In the genomic region with DNA sequence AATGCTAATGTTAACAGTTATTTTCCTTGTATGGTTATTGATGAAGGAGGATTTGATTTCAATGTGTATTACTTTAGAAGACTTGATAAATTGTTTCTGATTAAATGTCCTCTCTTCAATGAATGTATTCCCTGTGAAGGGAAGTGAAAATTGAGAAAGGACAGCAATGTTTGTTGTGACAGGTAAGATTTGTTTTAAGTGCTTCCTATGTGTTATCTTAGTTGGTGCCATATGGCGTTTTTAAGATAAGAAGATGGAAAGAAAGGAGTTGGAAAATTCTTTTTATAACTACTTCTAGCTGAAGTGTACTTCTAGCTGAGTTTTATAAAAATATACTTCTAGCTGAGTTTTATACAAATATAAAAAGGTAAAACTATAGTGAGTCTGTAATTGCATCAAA, we compare ENCODE assay signal across 21 cellular contexts.
DNase-seq lines count a peak whose midpoint lies in the region; ATAC-seq and TF ChIP-seq lines count a peak whose summit lies in the region.
"Had no signal": no experiment of that assay in that cellular context is flagged by ENCODE, and none has a peak within 500 bp of the region (broad histone marks: within the 10 kb centered on the region; RNA-seq: fewer than 3 reads in every experiment).

No MANE protein-coding gene starts in this region.

- no peaks in the 10 kb centered on the region for H3K9me2 ChIP-seq in MM.1S (replicated peaks; ENCODE audit: insufficient read depth, low read length)

- POLR2A ChIA-PET in activated CD8-positive, alpha-beta T cell treated with anti-CD3 and anti-CD28 coated beads for 36 hours (lab: Charles Lee), result interaction anchor here (0.6 kb wide), 1 partner anchor 443 kb away, joined by 3 read pairs; no protein-coding TSS in a partner anchor
- POLR2A ChIA-PET in activated CD8-positive, alpha-beta T cell treated with anti-CD3 and anti-CD28 coated beads, Interleukin-2, amount 10 ng/mL, durations not matched to agents 7 days and 5 days (lab: Charles Lee), result no interaction called here

- no peaks in the 10 kb centered on the region for H3K27me3 ChIP-seq in MM.1S (replicated peaks; ENCODE audit: insufficient read depth, low read length)
- no peaks in the 10 kb centered on the region for H3K27me3 ChIP-seq in neutrophil
- no peaks in the 10 kb centered on the region for H3K27me3 ChIP-seq in esophagus muscularis mucosa
- H3K27me3 ChIP-seq: body of pancreas, esophagus squamous epithelium, left lung had no signal

- no peak overlapping the region for H2AFZ ChIP-seq in MM.1S (ENCODE audit: low read length)

- H3K27ac ChIP-seq in MM.1S (ENCODE audit: low read length) (0 out of 2 replicates have a peak overlapping the region, but pooled peaks have one; percentile 2), neutrophil (peak overlapping the region; percentile 67), esophagus muscularis mucosa (replicated peaks in 1 of 4) (no peak overlapping the region)
- H3K27ac ChIP-seq: body of pancreas had no signal

- H3K79me2 ChIP-seq in MM.1S (ENCODE audit: low read length), result no peaks in the 10 kb centered on the region

- H3K9ac ChIP-seq in MM.1S (ENCODE audit: low read length), result no peak overlapping the region

- ATAC-seq in activated CD8-positive, alpha-beta T cell treated with anti-CD3 and anti-CD28 coated beads for 36 hours, result no peak
- ATAC-seq in activated CD8-positive, alpha-beta T cell treated with anti-CD3 and anti-CD28 coated beads, Interleukin-2, amount 10 ng/mL, durations not matched to agents 7 days and 5 days, result no peak
- ATAC-seq: body of pancreas, left lung, right cardiac atrium had no signal

- H3K4me3 Mint-ChIP-seq in activated CD8-positive, alpha-beta T cell treated with anti-CD3 and anti-CD28 coated beads for 36 hours, result no peak overlapping the region
- no peak overlapping the region for H3K4me3 Mint-ChIP-seq in activated CD8-positive, alpha-beta T cell treated with anti-CD3 and anti-CD28 coated beads, Interleukin-2, amount 10 ng/mL, durations not matched to agents 7 days and 5 days
- H3K4me3 Mint-ChIP-seq: type B pancreatic cell had no signal

- peaks cover 25% of the 10 kb centered on the region for H3K4me1 Mint-ChIP-seq in activated CD8-positive, alpha-beta T cell treated with anti-CD3 and anti-CD28 coated beads for 36 hours (ENCODE audit: low read depth)
- H3K4me1 Mint-ChIP-seq in activated CD8-positive, alpha-beta T cell treated with anti-CD3 and anti-CD28 coated beads, Interleukin-2, amount 10 ng/mL, durations not matched to agents 7 days and 5 days (ENCODE audit: low read depth), result peaks cover 25% of the 10 kb centered on the region

- H3K4me1 ChIP-seq in MM.1S (ENCODE audit: low read length) (peaks cover 7% of the 10 kb centered on the region; the same call in 1 of the 2 replicates), neutrophil (ENCODE audit: control insufficient read depth in 1 of 2, insufficient read depth in 1 of 2, low read depth in 1 of 2, low read length in 1 of 2) (peaks cover 16 to 18% of the 10 kb centered on the region in 2 experiments), esophagus muscularis mucosa (no peaks in the 10 kb centered on the region)
- H3K4me1 ChIP-seq: body of pancreas, esophagus squamous epithelium had no signal

- H3K9me3 ChIP-seq in MM.1S (replicated peaks; ENCODE audit: insufficient read depth, low read length), result no peaks in the 10 kb centered on the region
- H3K9me3 ChIP-seq in neutrophil, result no peaks in the 10 kb centered on the region
- H3K9me3 ChIP-seq in esophagus muscularis mucosa, result peaks cover 0 to 8% (median 0%) of the 10 kb centered on the region in 4 donors
- H3K9me3 ChIP-seq: body of pancreas, esophagus squamous epithelium had no signal

- no peak for TF ChIP-seq CTCF in activated CD8-positive, alpha-beta T cell treated with anti-CD3 and anti-CD28 coated beads for 36 hours (IDR thresholded peaks at IDR 0.05)
- TF ChIP-seq CTCF in MM.1S (IDR thresholded peaks at IDR 0.05; ENCODE audit: low read length) (no peak), neutrophil (IDR thresholded peaks at IDR 0.05) (no peak), esophagus muscularis mucosa (IDR thresholded peaks at IDR 0.05) (no peak)

- no peaks in the 10 kb centered on the region for H4K20me1 ChIP-seq in MM.1S (ENCODE audit: insufficient read depth, low read length)

- CTCF ChIA-PET in activated CD8-positive, alpha-beta T cell treated with anti-CD3 and anti-CD28 coated beads for 36 hours (lab: Charles Lee), result interaction anchor here (1.0 kb wide), 1 partner anchor 11 kb away, joined by 3 read pairs; no protein-coding TSS in a partner anchor
- CTCF ChIA-PET in activated CD8-positive, alpha-beta T cell treated with anti-CD3 and anti-CD28 coated beads, Interleukin-2, amount 10 ng/mL, durations not matched to agents 7 days and 5 days (lab: Charles Lee), result interaction anchor here (1.3 kb wide), 1 partner anchor 27 kb away, joined by 3 read pairs; no protein-coding TSS in a partner anchor

- 31% methylated on average over 1 of the region's 1 CpG for WGBS in esophagus muscularis mucosa

- H3K4me2 ChIP-seq in MM.1S (ENCODE audit: low read depth, low read length), result no peak overlapping the region

- no peak for TF ChIP-seq POLR2A in esophagus muscularis mucosa (IDR thresholded peaks at IDR 0.05; ENCODE audit: low read depth)

- intact Hi-C loops in activated CD8-positive, alpha-beta T cell treated with anti-CD3 and anti-CD28 coated beads for 36 hours (cut with micrococcal nuclease), result no loop called here
- intact Hi-C loops in esophagus muscularis mucosa (cut with DNase I), result no loop called here

- no peaks in the 10 kb centered on the region for H3K36me3 ChIP-seq in MM.1S (replicated peaks; ENCODE audit: insufficient read depth, low read length)
- no peaks in the 10 kb centered on the region for H3K36me3 ChIP-seq in neutrophil
- H3K36me3 ChIP-seq in esophagus muscularis mucosa, result no peaks in the 10 kb centered on the region
- H3K36me3 ChIP-seq: esophagus squamous epithelium, left lung had no signal

- H3F3A ChIP-seq in MM.1S (ENCODE audit: insufficient read depth, low read length), result no peaks in the 10 kb centered on the region

- no peaks in the 10 kb centered on the region for H3K27me3 Mint-ChIP-seq in activated CD8-positive, alpha-beta T cell treated with anti-CD3 and anti-CD28 coated beads for 36 hours
- no peaks in the 10 kb centered on the region for H3K27me3 Mint-ChIP-seq in activated CD8-positive, alpha-beta T cell treated with anti-CD3 and anti-CD28 coated beads, Interleukin-2, amount 10 ng/mL, durations not matched to agents 7 days and 5 days (ENCODE audit: low read depth)
- H3K27me3 Mint-ChIP-seq: stimulated activated naive CD8-positive, alpha-beta T cell treated with anti-CD3 and anti-CD28 coated beads, Interleukin-15, amount 100 ng/mL, for 72 hours; type B pancreatic cell had no signal

- H3K4me3 ChIP-seq in MM.1S (ENCODE audit: low read length), result no peak overlapping the region
- no peak overlapping the region for H3K4me3 ChIP-seq in neutrophil (ENCODE audit: low read depth in 1 of 2, low read length in 1 of 2)
- H3K4me3 ChIP-seq in esophagus muscularis mucosa, result no peak overlapping the region
- H3K4me3 ChIP-seq: body of pancreas, esophagus squamous epithelium, left lung had no signal

- peaks cover 19% of the 10 kb centered on the region for H3K9me3 Mint-ChIP-seq in activated CD8-positive, alpha-beta T cell treated with anti-CD3 and anti-CD28 coated beads for 36 hours
- H3K9me3 Mint-ChIP-seq in activated CD8-positive, alpha-beta T cell treated with anti-CD3 and anti-CD28 coated beads, Interleukin-2, amount 10 ng/mL, durations not matched to agents 7 days and 5 days (ENCODE audit: insufficient read depth), result peaks cover 28% of the 10 kb centered on the region

- H3K27ac Mint-ChIP-seq in activated CD8-positive, alpha-beta T cell treated with anti-CD3 and anti-CD28 coated beads for 36 hours, result peak overlapping the region; percentile 66
- H3K27ac Mint-ChIP-seq in activated CD8-positive, alpha-beta T cell treated with anti-CD3 and anti-CD28 coated beads, Interleukin-2, amount 10 ng/mL, durations not matched to agents 7 days and 5 days, result no peak overlapping the region
- H3K27ac Mint-ChIP-seq: type B pancreatic cell had no signal

- DNase-seq in activated CD8-positive, alpha-beta T cell treated with anti-CD3 and anti-CD28 coated beads for 36 hours, result no peak
- no peak for DNase-seq in activated CD8-positive, alpha-beta T cell treated with anti-CD3 and anti-CD28 coated beads, Interleukin-2, amount 10 ng/mL, durations not matched to agents 7 days and 5 days
- no peak for DNase-seq in MM.1S
- peak; percentile 31 for DNase-seq in amniotic epithelial cell (ENCODE audit: low read depth)
- no peak for DNase-seq in NCI-H2196 (lab: John Stamatoyannopoulos, UW; ENCODE audit: unreplicated experiment)
- no peak for DNase-seq in NCI-H82 treated with DMSO at 0.1 percent for 48 hours (lab: John Stamatoyannopoulos, UW; ENCODE audit: unreplicated experiment)
- DNase-seq in esophagus muscularis mucosa (ENCODE audit: extremely low spot score), result no peak
- DNase-seq: activated CD4-positive, CD25-positive, alpha-beta regulatory T cell; activated naive CD4-positive, alpha-beta T cell treated with anti-CD3 and anti-CD28 coated beads, Interleukin-2, amount 50 U/mL, for 16 hours; body of pancreas; esophagus squamous epithelium; glutamatergic neuron; H7; left lung; NCI-H1930; NCI-H510A; occipital lobe; right cardiac atrium had no signal

- peaks cover 13% of the 10 kb centered on the region for H3K36me3 Mint-ChIP-seq in activated CD8-positive, alpha-beta T cell treated with anti-CD3 and anti-CD28 coated beads for 36 hours (ENCODE audit: low read depth)
- peaks cover 41% of the 10 kb centered on the region for H3K36me3 Mint-ChIP-seq in activated CD8-positive, alpha-beta T cell treated with anti-CD3 and anti-CD28 coated beads, Interleukin-2, amount 10 ng/mL, durations not matched to agents 7 days and 5 days (ENCODE audit: low read depth)
- H3K36me3 Mint-ChIP-seq: type B pancreatic cell had no signal

- no peak for TF ChIP-seq EP300 in esophagus muscularis mucosa (IDR thresholded peaks at IDR 0.05)

Comparison
In these comparisons a context has a peak if more than half of its experiments do, and no peak if none do; other contexts are left out.
1. H3K27ac ChIP-seq: peak in MM.1S (single experiment) and neutrophil (single experiment); none in esophagus muscularis mucosa (0 of 4).